In genomic region chr2:48318118-48318517, GRCh38 we compare ENCODE assay signal across 20 cellular contexts. TPM values are rescaled to one million over a fixed set of nuclear protein-coding genes. Genes with fewer than 3 reads are reported as not detected.
DNase-seq lines count a peak whose midpoint lies in the region; ATAC-seq and TF ChIP-seq lines count a peak whose summit lies in the region.
"Had no signal": no experiment of that assay in that cellular context is flagged by ENCODE, and none has a peak within 500 bp of the region (broad histone marks: within the 10 kb centered on the region; RNA-seq: fewer than 3 reads in every experiment).

No MANE protein-coding gene starts in this region.

- peak overlapping the region; percentile 100 for H3K4me2 ChIP-seq in SU-DHL-6 (ENCODE audit: low read depth, low read length, poor library complexity, severe bottlenecking)
- H3K4me2 ChIP-seq: neural progenitor cell had no signal

- no peaks in the 10 kb centered on the region for H3K36me3 ChIP-seq in breast epithelium
- no peaks in the 10 kb centered on the region for H3K36me3 ChIP-seq in SU-DHL-6 (ENCODE audit: low read length)
- H3K36me3 ChIP-seq: cardiac muscle cell, neural progenitor cell had no signal

- peaks cover 4% of the 10 kb centered on the region for H3K36me3 Mint-ChIP-seq in MCF 10A (ENCODE audit: insufficient read depth, unreplicated experiment)
- H3K36me3 Mint-ChIP-seq in central memory CD8-positive, alpha-beta T cell (ENCODE audit: insufficient read depth): peaks cover 19% of the 10 kb centered on the region

- no peaks in the 10 kb centered on the region for H3K9me3 ChIP-seq in breast epithelium
- H3K9me3 ChIP-seq in SU-DHL-6 (ENCODE audit: insufficient read depth, low read length): no peaks in the 10 kb centered on the region

- H3K9me3 Mint-ChIP-seq in MCF 10A (ENCODE audit: unreplicated experiment): no peaks in the 10 kb centered on the region
- no peaks in the 10 kb centered on the region for H3K9me3 Mint-ChIP-seq in central memory CD8-positive, alpha-beta T cell

- no peaks in the 10 kb centered on the region for H3K27me3 Mint-ChIP-seq in MCF 10A (ENCODE audit: insufficient read depth, unreplicated experiment)
- H3K27me3 Mint-ChIP-seq in central memory CD8-positive, alpha-beta T cell: no peaks in the 10 kb centered on the region

- no peaks in the 10 kb centered on the region for H3K27me3 ChIP-seq in breast epithelium
- no peaks in the 10 kb centered on the region for H3K27me3 ChIP-seq in SU-DHL-6 (ENCODE audit: low read length)
- H3K27me3 ChIP-seq: cardiac muscle cell, neural progenitor cell had no signal

- peaks cover 13% of the 10 kb centered on the region for H3K4me1 Mint-ChIP-seq in MCF 10A (ENCODE audit: insufficient read depth, unreplicated experiment)
- peaks cover 60% of the 10 kb centered on the region for H3K4me1 Mint-ChIP-seq in central memory CD8-positive, alpha-beta T cell

- H4K20me1 ChIP-seq in SU-DHL-6 (ENCODE audit: low read depth, low read length): no peaks in the 10 kb centered on the region

- no peak overlapping the region for H3K4me3 Mint-ChIP-seq in MCF 10A (ENCODE audit: unreplicated experiment)
- H3K4me3 Mint-ChIP-seq in central memory CD8-positive, alpha-beta T cell: peak overlapping the region; percentile 2
- H3K4me3 Mint-ChIP-seq: neural progenitor cell had no signal

- peaks cover 79% of the 10 kb centered on the region for H3K79me2 ChIP-seq in SU-DHL-6 (ENCODE audit: insufficient read depth, low read length)

- POLR2A ChIA-PET in MCF 10A (lab: Yijun Ruan, JAX): interaction anchor here (0.8 kb wide), 1 partner anchor 515 kb away, joined by 3 read pairs; no protein-coding TSS in a partner anchor

- DNase-seq in MCF 10A (ENCODE audit: unreplicated experiment) (no peak), breast epithelium (ENCODE audit: low spot score in 2 of 2) (no peak), superior temporal gyrus (ENCODE audit: extremely low spot score) (peak; percentile 24), NCI-H2196 (lab: John Stamatoyannopoulos, UW; ENCODE audit: unreplicated experiment) (no peak), DMS153 treated with DMSO at 0.1 percent for 48 hours (lab: John Stamatoyannopoulos, UW; ENCODE audit: unreplicated experiment) (no peak), cerebellar nuclear complex (lab: John Stamatoyannopoulos, UW) (no peak)
- no peak for DNase-seq in central memory CD8-positive, alpha-beta T cell (ENCODE audit: low spot score in 2 of 2)
- DNase-seq: activated CD8-positive, alpha-beta memory T cell treated with anti-CD3 and anti-CD28 coated beads, Interleukin-2, amount 50 U/mL, for 48 hours; DMS 273 treated with DMSO at 0.1 percent for 48 hours; effector CD4-positive, alpha-beta T cell; mesenchymal stem cell; NCI-H1048; NCI-H2081; NCI-H526 treated with DMSO at 0.1 percent for 48 hours; stimulated activated CD4-positive, alpha-beta T cell treated with anti-CD3 and anti-CD28 coated beads, Interleukin-12 subunit alpha, Interleukin-12 subunit beta, amount 100 ng/mL, for 4 hours; substantia nigra had no signal

- BruUV-seq in MCF 10A (replicated peaks; lab: Mats Ljungman, UMichigan): TSS peak; percentile 1

- no peak overlapping the region for H3K27ac Mint-ChIP-seq in MCF 10A (ENCODE audit: low read depth, unreplicated experiment)
- H3K27ac Mint-ChIP-seq in central memory CD8-positive, alpha-beta T cell (ENCODE audit: low read depth): peak overlapping the region; percentile 84
- H3K27ac Mint-ChIP-seq: neural progenitor cell had no signal

- H3F3A ChIP-seq in SU-DHL-6 (ENCODE audit: insufficient read depth): peaks cover 39% of the 10 kb centered on the region

- no peak overlapping the region for H3K9ac ChIP-seq in SU-DHL-6 (ENCODE audit: low read length)
- H3K9ac ChIP-seq: neural progenitor cell had no signal

- ATAC-seq in central memory CD8-positive, alpha-beta T cell (replicated peaks; ENCODE audit: extremely low read depth, poor library complexity, severe bottlenecking): no peak
- ATAC-seq: HCT116 had no signal

- H3K4me1 ChIP-seq in breast epithelium: no peaks in the 10 kb centered on the region

- H3K9me2 ChIP-seq in SU-DHL-6 (replicated peaks; ENCODE audit: insufficient read depth, low read length): no peaks in the 10 kb centered on the region

- intact Hi-C loops in MCF 10A (cut with micrococcal nuclease): no loop called here
- intact Hi-C loops in breast epithelium (cut with DNase I; ENCODE audit: low total_unique reads): no loop called here

- no peak overlapping the region for H2AFZ ChIP-seq in SU-DHL-6 (ENCODE audit: low read depth, low read length, severe bottlenecking)
- H2AFZ ChIP-seq: neural progenitor cell had no signal

- no peak for TF ChIP-seq CTCF in MCF 10A (IDR thresholded peaks at IDR 0.05; ENCODE audit: unreplicated experiment)
- no peak for TF ChIP-seq CTCF in breast epithelium (IDR thresholded peaks at IDR 0.05)
- TF ChIP-seq CTCF in SU-DHL-6 (IDR thresholded peaks at IDR 0.05; ENCODE audit: insufficient read depth, low read length, poor library complexity, severe bottlenecking): no peak

- H3K27ac ChIP-seq in breast epithelium: no peak overlapping the region
- no peak overlapping the region; the same call in 1 of the 2 replicates for H3K27ac ChIP-seq in SU-DHL-6 (ENCODE audit: low read depth, low read length)
- H3K27ac ChIP-seq: cardiac muscle cell, neural progenitor cell had no signal

- H3K4me3 ChIP-seq in breast epithelium (no peak overlapping the region), SU-DHL-6 (ENCODE audit: insufficient read depth, low read length, poor library complexity, severe bottlenecking) (no peak overlapping the region)
- H3K4me3 ChIP-seq: cardiac muscle cell, neural progenitor cell had no signal

- CTCF ChIA-PET in MCF 10A (lab: Yijun Ruan, JAX): no interaction called here

- no peak for TF ChIP-seq POLR2A in breast epithelium (IDR thresholded peaks at IDR 0.05)

RNA-seq across cellular contexts. Expression of gene FOXN2, which starts 3.6 kb away (rescaled TPM):
- total RNA-seq in MCF 10A (2022): 24.4 and 29.3 TPM in 2 replicates
- 10 to 100 TPM; 25.6 to 66.2 (median 26.3) TPM for total RNA-seq in breast epithelium
